Comparison of ENCODE assay signal across 27 cellular contexts in genomic region chr6:132423839-132424238, GRCh38.
DNase-seq lines count a peak whose midpoint lies in the region; TF ChIP-seq lines count a peak whose summit lies in the region.
"Had no signal": no experiment of that assay in that cellular context is flagged by ENCODE, and none has a peak within 500 bp of the region (broad histone marks: within the 10 kb centered on the region; RNA-seq: fewer than 3 reads in every experiment).

No MANE protein-coding gene starts in this region.

- no peak overlapping the region for H3K4me3 ChIP-seq in HEK293 (ENCODE audit: low read depth, low read length)
- H3K4me3 ChIP-seq: A549; BLaER1; BLaER1 treated with 17β-estradiol and CSF1 and Interleukin-3, amounts not matched to agents 10 nM and 100 nM had no signal

- no peak for DNase-seq in head of caudate nucleus
- DNase-seq: 8988T; ACHN; AML-193; BE2C; C1 segment of cervical spinal cord; Caco-2; Calu3; CD4-positive, alpha-beta memory T cell; CD4-positive, alpha-beta T cell; CD4-positive, CD25-positive, alpha-beta regulatory T cell; CD8-positive, alpha-beta memory T cell; CD8-positive, alpha-beta T cell; COR-L47; DMS 273 treated with DMSO at 0.1 percent for 48 hours; DMS153; DMS53; DMS79; DMS79 treated with DMSO at 0.1 percent for 48 hours; DND-41; EL had no signal

- CTCF ChIA-PET in HEK293 (lab: Yijun Ruan, JAX), result interaction anchor here (0.9 to 2.9 kb wide), 2 partner anchors 32 to 144 kb away, joined by 3 to 8 read pairs; no protein-coding TSS in a partner anchor

- no peak for TF ChIP-seq CTCF in HEK293 (tag by site-specific recombination; IDR thresholded peaks at IDR 0.05)

- intact Hi-C loops in head of caudate nucleus (cut with DNase I), result no loop called here

- no peaks in the 10 kb centered on the region for H3K9me3 ChIP-seq in HEK293 (ENCODE audit: control insufficient read depth, insufficient read depth, low read depth, low read length)
- H3K9me3 ChIP-seq: A549, BE2C, Caco-2 had no signal

- H3K27ac ChIP-seq in HEK293 (ENCODE audit: extremely low read depth, low read depth, low read length), result no peak overlapping the region
- H3K27ac ChIP-seq: 22Rv1; A549; BLaER1; BLaER1 treated with 17β-estradiol and CSF1 and Interleukin-3, amounts not matched to agents 10 nM and 100 nM; C4-2B had no signal

- no peaks in the 10 kb centered on the region for H3K36me3 ChIP-seq in HEK293 (ENCODE audit: control insufficient read depth in 2 of 2, insufficient read depth in 1 of 2, low read length in 2 of 2)
- H3K36me3 ChIP-seq: BE2C; BLaER1; BLaER1 treated with 17β-estradiol and CSF1 and Interleukin-3, amounts not matched to agents 10 nM and 100 nM had no signal

- no peaks in the 10 kb centered on the region for H3K4me1 ChIP-seq in HEK293 (ENCODE audit: control insufficient read depth, insufficient read depth, low read length)
- H3K4me1 ChIP-seq: A549; BE2C; BLaER1; BLaER1 treated with 17β-estradiol and CSF1 and Interleukin-3, amounts not matched to agents 10 nM and 100 nM; Caco-2 had no signal

- POLR2A ChIA-PET in HEK293 (lab: Yijun Ruan, JAX), result no interaction called here

TF ChIP-seq in HEK293, 187 proteins besides CTCF, POLR2A, EP300 and RAD21:
- TF ChIP-seq ZNF677 (tag by site-specific recombination; IDR thresholded peaks at IDR 0.05) (peak; percentile 91), ZNF571 (tag by site-specific recombination; IDR thresholded peaks at IDR 0.05) (no peak)
